Comparison of ENCODE assay signal across 1 cellular context in genomic region chr3:177622520-177622919, GRCh38.
TF ChIP-seq lines count a peak whose summit lies in the region.

No MANE protein-coding gene starts in this region.

TF ChIP-seq in WTC11, 78 proteins besides CTCF, POLR2A, EP300 and RAD21 (continued from another document):
- TF ChIP-seq AFF4 (CRISPR knock-in tag; IDR thresholded peaks at IDR 0.05; ENCODE audit: borderline replicate concordance) (no peak), ARID4B (CRISPR knock-in tag; IDR thresholded peaks at IDR 0.05; ENCODE audit: borderline replicate concordance) (no peak), NR2C2 (CRISPR knock-in tag; IDR thresholded peaks at IDR 0.05) (no peak)
